16 cellular contexts compared by ENCODE assay signal in the genomic region with DNA sequence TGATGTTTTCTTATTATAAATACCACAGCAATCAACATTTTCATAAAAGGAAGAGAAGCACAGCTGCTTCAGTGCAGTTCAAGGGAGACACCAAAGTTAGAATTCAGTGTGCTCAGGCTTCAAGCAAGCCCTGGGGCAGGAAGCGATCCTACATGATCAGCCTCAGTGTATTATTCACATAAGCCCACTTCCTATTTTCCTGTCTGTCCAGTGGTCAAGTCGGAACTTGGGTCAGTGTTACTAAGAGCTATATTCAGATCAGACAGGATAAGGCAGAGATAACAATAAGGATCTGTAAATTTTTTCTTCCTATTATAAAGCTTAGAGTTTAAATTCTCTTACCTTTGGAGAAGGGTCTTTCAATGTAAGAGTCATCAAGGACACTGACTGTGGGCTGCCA.
"Had no signal": no experiment of that assay in that cellular context is flagged by ENCODE, and none has a peak within 500 bp of the region (broad histone marks: within the 10 kb centered on the region; RNA-seq: fewer than 3 reads in every experiment).

No MANE protein-coding gene starts in this region.

- H3K27ac ChIP-seq: body of pancreas, esophagus muscularis mucosa, left lung, tibial nerve, VCaP had no signal

- H3K27me3 ChIP-seq: body of pancreas, esophagus muscularis mucosa, left lung, tibial nerve had no signal

- H3K4me1 ChIP-seq: body of pancreas, esophagus muscularis mucosa, left lung, tibial nerve had no signal

- DNase-seq: activated CD4-positive, alpha-beta memory T cell treated with anti-CD3 and anti-CD28 coated beads for 36 hours; activated naive CD4-positive, alpha-beta T cell treated with anti-CD3 and anti-CD28 coated beads, Interleukin-2, amount 50 U/mL, for 16 hours; activated T-cell treated with anti-CD3 and anti-CD28 coated beads, Interleukin-2, amount 50 U/mL, for 24 hours; amniotic stem cell; body of pancreas; hippocampal formation; kidney; left lung; natural killer cell; posterior cingulate gyrus; stimulated activated naive B cell treated with anti-CD40 and anti-IgM and Interleukin-4, amounts not matched to agents 10 μg/mL and 1 μg/mL and 100 μg/mL, for 72 hours; T-cell; T1000 had no signal

- H3K9me3 ChIP-seq: body of pancreas, esophagus muscularis mucosa, left lung, tibial nerve had no signal

- H3K4me3 ChIP-seq: body of pancreas, esophagus muscularis mucosa, left lung, tibial nerve had no signal

- ATAC-seq: body of pancreas; left lung; natural killer cell; stimulated activated naive B cell treated with anti-CD40 and anti-IgM and Interleukin-4, amounts not matched to agents 10 μg/mL and 1 μg/mL and 100 μg/mL, for 72 hours; T-cell had no signal
